ENCODE assay signal across 23 cellular contexts in the genomic region with DNA sequence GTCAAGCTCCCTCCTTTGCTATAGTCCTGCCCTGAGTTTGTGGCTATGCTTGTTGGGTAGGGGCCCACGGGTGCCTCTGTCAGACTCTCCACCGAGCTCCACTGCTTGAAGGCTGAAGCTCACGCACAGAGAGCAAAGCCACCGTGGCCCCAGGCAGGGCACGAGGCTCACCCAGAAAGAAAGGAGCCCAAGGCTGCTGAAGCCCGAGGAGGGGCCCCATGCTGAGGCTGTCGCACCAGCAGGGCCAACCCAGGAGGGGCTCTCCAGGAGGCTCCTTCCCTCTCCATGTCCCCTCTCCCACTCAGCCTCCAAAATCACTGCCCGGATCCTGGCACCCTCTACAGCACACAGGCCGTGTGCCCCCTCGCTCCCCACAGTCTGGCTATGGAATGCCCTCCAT.
"Had no signal": no experiment of that assay in that cellular context is flagged by ENCODE, and none has a peak within 500 bp of the region (broad histone marks: within the 10 kb centered on the region; RNA-seq: fewer than 3 reads in every experiment).

No MANE protein-coding gene starts in this region.

- H3K4me3 Mint-ChIP-seq: mesothelial cell of epicardium, naive B cell had no signal

- FAIRE-seq: colon, endothelial cell of umbilical vein, frontal cortex, islet of Langerhans, keratinocyte had no signal

- H3K27ac ChIP-seq: coronary artery, esophagus muscularis mucosa, foreskin keratinocyte, gastroesophageal sphincter, heart right ventricle, left lung, lower lobe of right lung had no signal

- H3K4me3 ChIP-seq: coronary artery, dorsolateral prefrontal cortex, esophagus muscularis mucosa, gastroesophageal sphincter, heart right ventricle, left lung, lower lobe of right lung, mucosa of descending colon had no signal

- H3K27ac Mint-ChIP-seq: mesothelial cell of epicardium, naive B cell had no signal

- H3K4me1 Mint-ChIP-seq: mesothelial cell of epicardium had no signal

- H3K27me3 ChIP-seq: dorsolateral prefrontal cortex, esophagus muscularis mucosa, foreskin keratinocyte, gastroesophageal sphincter, heart right ventricle, left lung had no signal

- H3K9me3 ChIP-seq: esophagus muscularis mucosa, gastroesophageal sphincter, heart right ventricle, left lung, lower lobe of right lung, mucosa of descending colon had no signal

- H3K4me1 ChIP-seq: foreskin keratinocyte, left lung, lower lobe of right lung had no signal

- ATAC-seq: foreskin keratinocyte, gastroesophageal sphincter, heart right ventricle, left cardiac atrium, left lung, left ventricle myocardium superior, lower lobe of right lung, mucosa of descending colon had no signal

- H3K36me3 Mint-ChIP-seq: mesothelial cell of epicardium, naive B cell had no signal

- H3K36me3 ChIP-seq: esophagus muscularis mucosa, gastroesophageal sphincter, heart right ventricle, left lung, lower lobe of right lung had no signal

- DNase-seq: dermis blood vessel endothelial cell; dorsolateral prefrontal cortex; effector CD4-positive, alpha-beta T cell; effector memory CD4-positive, alpha-beta T cell; foreskin keratinocyte; heart right ventricle; hippocampal formation; left cardiac atrium; left lung; left ventricle myocardium superior; lower lobe of right lung; mesenchymal stem cell; mucosa of descending colon; naive B cell had no signal
